In genomic region chr19:7068599-7068998, GRCh38 we compare ENCODE assay signal across 1 cellular context.
TF ChIP-seq lines count a peak whose summit lies in the region.

No MANE protein-coding gene starts in this region.

TF ChIP-seq in GM12878, 131 proteins besides CTCF, POLR2A, EP300 and RAD21:
- TF ChIP-seq ZNF207 (IDR thresholded peaks at IDR 0.05; ENCODE audit: borderline replicate concordance) (no peak), REST (IDR thresholded peaks at IDR 0.05; ENCODE audit: low read depth, low read length) (no peak), SMAD5 (IDR thresholded peaks at IDR 0.05; ENCODE audit: low read depth) (no peak)
